Comparison of ENCODE assay signal across 1 cellular context in genomic region chr10:69179743-69180524, GRCh38.
TF ChIP-seq lines count a peak whose summit lies in the region.

Gene SUPV3L1 (plus strand): TSS chr10:69180234. CDS start chr10:69180292, 58 bp downstream.

TF ChIP-seq in liver, 16 proteins besides CTCF, POLR2A, EP300 and RAD21 (continued from another document):
- TF ChIP-seq ZBTB33 (IDR thresholded peaks at IDR 0.05), result peak; percentile 67
